2 cellular contexts compared by ENCODE assay signal in genomic region chr5:76583163-76584047, GRCh38.
TF ChIP-seq lines count a peak whose summit lies in the region.

No MANE protein-coding gene starts in this region.

TF ChIP-seq in GM12878, 131 proteins besides CTCF, POLR2A, EP300 and RAD21 (continued from another document):
- no peak for TF ChIP-seq TCF3 (IDR thresholded peaks at IDR 0.05; ENCODE audit: borderline replicate concordance, insufficient read depth, low read depth, low read length)
- TF ChIP-seq, protein P1, sequence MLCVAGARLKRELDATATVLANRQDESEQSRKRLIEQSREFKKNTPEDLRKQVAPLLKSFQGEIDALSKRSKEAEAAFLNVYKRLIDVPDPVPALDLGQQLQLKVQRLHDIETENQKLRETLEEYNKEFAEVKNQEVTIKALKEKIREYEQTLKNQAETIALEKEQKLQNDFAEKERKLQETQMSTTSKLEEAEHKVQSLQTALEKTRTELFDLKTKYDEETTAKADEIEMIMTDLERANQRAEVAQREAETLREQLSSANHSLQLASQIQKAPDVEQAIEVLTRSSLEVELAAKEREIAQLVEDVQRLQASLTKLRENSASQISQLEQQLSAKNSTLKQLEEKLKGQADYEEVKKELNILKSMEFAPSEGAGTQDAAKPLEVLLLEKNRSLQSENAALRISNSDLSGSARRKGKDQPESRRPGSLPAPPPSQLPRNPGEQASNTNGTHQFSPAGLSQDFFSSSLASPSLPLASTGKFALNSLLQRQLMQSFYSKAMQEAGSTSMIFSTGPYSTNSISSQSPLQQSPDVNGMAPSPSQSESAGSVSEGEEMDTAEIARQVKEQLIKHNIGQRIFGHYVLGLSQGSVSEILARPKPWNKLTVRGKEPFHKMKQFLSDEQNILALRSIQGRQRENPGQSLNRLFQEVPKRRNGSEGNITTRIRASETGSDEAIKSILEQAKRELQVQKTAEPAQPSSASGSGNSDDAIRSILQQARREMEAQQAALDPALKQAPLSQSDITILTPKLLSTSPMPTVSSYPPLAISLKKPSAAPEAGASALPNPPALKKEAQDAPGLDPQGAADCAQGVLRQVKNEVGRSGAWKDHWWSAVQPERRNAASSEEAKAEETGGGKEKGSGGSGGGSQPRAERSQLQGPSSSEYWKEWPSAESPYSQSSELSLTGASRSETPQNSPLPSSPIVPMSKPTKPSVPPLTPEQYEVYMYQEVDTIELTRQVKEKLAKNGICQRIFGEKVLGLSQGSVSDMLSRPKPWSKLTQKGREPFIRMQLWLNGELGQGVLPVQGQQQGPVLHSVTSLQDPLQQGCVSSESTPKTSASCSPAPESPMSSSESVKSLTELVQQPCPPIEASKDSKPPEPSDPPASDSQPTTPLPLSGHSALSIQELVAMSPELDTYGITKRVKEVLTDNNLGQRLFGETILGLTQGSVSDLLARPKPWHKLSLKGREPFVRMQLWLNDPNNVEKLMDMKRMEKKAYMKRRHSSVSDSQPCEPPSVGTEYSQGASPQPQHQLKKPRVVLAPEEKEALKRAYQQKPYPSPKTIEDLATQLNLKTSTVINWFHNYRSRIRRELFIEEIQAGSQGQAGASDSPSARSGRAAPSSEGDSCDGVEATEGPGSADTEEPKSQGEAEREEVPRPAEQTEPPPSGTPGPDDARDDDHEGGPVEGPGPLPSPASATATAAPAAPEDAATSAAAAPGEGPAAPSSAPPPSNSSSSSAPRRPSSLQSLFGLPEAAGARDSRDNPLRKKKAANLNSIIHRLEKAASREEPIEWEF (IDR thresholded peaks at IDR 0.05; ENCODE audit: insufficient replicate concordance, low read depth, low read length), result peak; percentile 54
- peak; percentile 55; the same call in 1 of the 2 replicates for TF ChIP-seq SMC3 (IDR thresholded peaks at IDR 0.05; ENCODE audit: borderline replicate concordance, low read length)
- no peak for TF ChIP-seq IKZF2 (IDR thresholded peaks at IDR 0.05)
- no peak for TF ChIP-seq REST (IDR thresholded peaks at IDR 0.05; ENCODE audit: low read depth, low read length)

TF ChIP-seq in liver, 16 proteins besides CTCF, POLR2A, EP300 and RAD21 (continued from another document):
- no peak for TF ChIP-seq FOXA2 (IDR thresholded peaks at IDR 0.05)
